Comparison of ENCODE assay signal across 9 cellular contexts in genomic region chr13:50991624-50992610, GRCh38.
DNase-seq lines count a peak whose midpoint lies in the region; TF ChIP-seq lines count a peak whose summit lies in the region.
"Had no signal": no experiment of that assay in that cellular context is flagged by ENCODE, and none has a peak within 500 bp of the region (broad histone marks: within the 10 kb centered on the region; RNA-seq: fewer than 3 reads in every experiment).

No MANE protein-coding gene starts in this region.

- no peak overlapping the region for H4K5ac ChIP-seq in H9 (ENCODE audit: insufficient read length, low read depth, low read length)

- no peaks in the 10 kb centered on the region for H4K20me1 ChIP-seq in H9 (ENCODE audit: control insufficient read depth, insufficient read depth, insufficient read length)

- H3K23ac ChIP-seq in H9 (ENCODE audit: insufficient read length, low read depth, low read length): no peak overlapping the region

- no peaks in the 10 kb centered on the region for H3K9me3 ChIP-seq in H9 (ENCODE audit: control insufficient read depth, low read depth, low read length)
- H3K9me3 ChIP-seq in MG63: no peaks in the 10 kb centered on the region

- H2BK120ac ChIP-seq in H9 (ENCODE audit: low read depth, low read length, poor library complexity, severe bottlenecking): no peak overlapping the region

- no peak overlapping the region for H2BK20ac ChIP-seq in H9 (ENCODE audit: low read depth, low read length, poor library complexity, severe bottlenecking)

- WGBS in H9 (ENCODE audit: extremely low coverage, insufficient read length, low lambda C conversion rate): no CpG with 5 or more reads among the region's 9 CpGs

- H3K4me3 ChIP-seq in NB4 (ENCODE audit: low read depth, low read length): no peak overlapping the region
- no peak overlapping the region for H3K4me3 ChIP-seq in MG63

- H3K9ac ChIP-seq in H9 (ENCODE audit: extremely low read depth, insufficient read length, low read length): no peak overlapping the region

- H2BK12ac ChIP-seq in H9 (ENCODE audit: insufficient read length, low read depth, low read length): no peak overlapping the region

- H3K14ac ChIP-seq in H9 (ENCODE audit: insufficient read depth, low read length): peak overlapping the region; percentile 22; the same call in 1 of the 2 replicates

- TF ChIP-seq CTCF in H9 (conservative IDR thresholded peaks at IDR 0.05): no peak
- no peak for TF ChIP-seq CTCF in NB4 (IDR thresholded peaks at IDR 0.05; ENCODE audit: low read depth, low read length)

- H3K4ac ChIP-seq in H9 (ENCODE audit: low read depth, low read length): no peak overlapping the region

- H4K91ac ChIP-seq in H9 (ENCODE audit: insufficient read length, low read depth, low read length): no peak overlapping the region

- no peak overlapping the region for H3K4me3 Mint-ChIP-seq in H9
- peak overlapping the region; percentile 62 to 86 (median 66) for H3K4me3 Mint-ChIP-seq in immature natural killer cell

- DNase-seq in NCI-H1417 (lab: John Stamatoyannopoulos, UW) (peak in 2 of 3 experiments; percentile 35 to 53), NCI-H1417 treated with DMSO at 0.1 percent for 48 hours (lab: John Stamatoyannopoulos, UW) (no peak), H9 (no peak), NB4 (ENCODE audit: low read depth) (peak; percentile 47), immature natural killer cell (peak; percentile 39 to 53 (median 41)), MG63 (no peak), T-helper 9 cell (no peak), glomerular visceral epithelial cell (ENCODE audit: extremely low spot score) (no peak)

- H3K9me3 Mint-ChIP-seq in H9 (peaks cover 2 to 5% of the 10 kb centered on the region in 2 experiments; a peak in 3 of 5 replicates), immature natural killer cell (peaks cover 1 to 6% (median 4%) of the 10 kb centered on the region in 6 donors)

- no peak overlapping the region for H2BK5ac ChIP-seq in H9 (ENCODE audit: insufficient read length, low read length)

- no peak overlapping the region for H3T11ph ChIP-seq in H9 (ENCODE audit: low read length)

- no peaks in the 10 kb centered on the region for H3K36me3 ChIP-seq in MG63

- H2AFZ ChIP-seq in H9 (ENCODE audit: low read length): no peak overlapping the region

- H3K27me3 Mint-ChIP-seq in H9 (ENCODE audit: low read depth) (peaks cover 8% of the 10 kb centered on the region; the same call in 1 of the 2 replicates), immature natural killer cell (ENCODE audit: low read depth in 3 of 3) (peaks cover 1 to 9% (median 5%) of the 10 kb centered on the region in 3 donors)

- no peaks in the 10 kb centered on the region for H3K79me2 ChIP-seq in H9 (ENCODE audit: insufficient read depth, low read length)

- peaks cover 0 to 4% (median 2%) of the 10 kb centered on the region in 3 experiments; a peak in 2 of 7 replicates for H3K36me3 Mint-ChIP-seq in H9 (ENCODE audit: insufficient read depth in 1 of 3, low read depth in 3 of 3)
- peaks cover 0 to 7% (median 0%) of the 10 kb centered on the region in 3 donors for H3K36me3 Mint-ChIP-seq in immature natural killer cell

- no peak for TF ChIP-seq POLR2A in NB4 (IDR thresholded peaks at IDR 0.05; ENCODE audit: extremely low read depth, insufficient read length)

- H3K23me2 ChIP-seq in H9 (ENCODE audit: insufficient read length, low read depth, low read length, poor library complexity, severe bottlenecking): no peaks in the 10 kb centered on the region

- H2AK5ac ChIP-seq in H9 (ENCODE audit: insufficient read length, low read length): no peak overlapping the region

- H3K4me1 Mint-ChIP-seq in H9 (peaks cover 42 to 46% of the 10 kb centered on the region in 2 experiments), immature natural killer cell (peaks cover 22 to 31% of the 10 kb centered on the region in 2 donors)

- 0 out of 2 replicates have a peak overlapping the region, but pooled peaks have one; percentile 56 for H2BK15ac ChIP-seq in H9 (ENCODE audit: low read depth, low read length)

- H3K27me3 ChIP-seq in H9 (ENCODE audit: insufficient read depth, low read length) (no peaks in the 10 kb centered on the region), MG63 (no peaks in the 10 kb centered on the region)

- H3K79me1 ChIP-seq in H9 (ENCODE audit: insufficient read depth, low read depth, low read length, poor library complexity, severe bottlenecking): no peaks in the 10 kb centered on the region

- no peak overlapping the region for H4K8ac ChIP-seq in H9 (replicated peaks; ENCODE audit: insufficient read length, low read depth, low read length)

- no peak overlapping the region for H3K27ac ChIP-seq in H9 (ENCODE audit: insufficient read length, low read depth, low read length)
- H3K27ac ChIP-seq: epithelial cell of prostate had no signal

- H3K27ac Mint-ChIP-seq in H9 (no peak overlapping the region), immature natural killer cell (peak overlapping the region; percentile 22 to 90 (median 84))

- peaks cover 3% of the 10 kb centered on the region; the same call in 1 of the 2 replicates for H3K4me1 ChIP-seq in H9 (ENCODE audit: insufficient read depth, low read length)

- no peak overlapping the region for H3K4me2 ChIP-seq in H9 (ENCODE audit: insufficient read depth, insufficient read length, low read length)

- H3K56ac ChIP-seq in H9 (ENCODE audit: insufficient read length, low read depth, low read length): no peak overlapping the region

- no peak overlapping the region for H3K18ac ChIP-seq in H9 (ENCODE audit: insufficient read length, low read depth, low read length)

Comparison
In these comparisons a context has a peak if more than half of its experiments do, and no peak if none do; other contexts are left out.
1. DNase-seq: peak in NCI-H1417 (2 of 3), NB4 (single experiment) and immature natural killer cell (3 of 3); none in NCI-H1417 treated with DMSO at 0.1 percent for 48 hours (single experiment), H9 (single experiment), MG63 (single experiment), T-helper 9 cell (single experiment) and glomerular visceral epithelial cell (single experiment).
2. H3K27ac Mint-ChIP-seq: peak in immature natural killer cell (6 of 6); none in H9 (0 of 3).
3. H3K4me3 Mint-ChIP-seq: peak in immature natural killer cell (5 of 5); none in H9 (0 of 2).